In genomic region chr2:70297828-70298227, GRCh38 we compare ENCODE assay signal across 7 cellular contexts. TPM values are rescaled to one million over a fixed set of nuclear protein-coding genes. Genes with fewer than 3 reads are reported as not detected.
DNase-seq lines count a peak whose midpoint lies in the region; ATAC-seq and TF ChIP-seq lines count a peak whose summit lies in the region.
"Not testable (repeated sequence)": the region's sequence is repeated elsewhere in the genome, so short reads cannot be mapped to it uniquely, and the experiment has no call there.

No MANE protein-coding gene starts in this region.

- H3K27ac Mint-ChIP-seq in CD4-positive, alpha-beta T cell; nephron: not testable (repeated sequence)
- peak overlapping the region; percentile 25 for H3K27ac Mint-ChIP-seq in activated CD4-positive, alpha-beta T cell treated with anti-CD3 and anti-CD28 coated beads, Interleukin-2, amount 10 ng/mL, durations not matched to agents 24 days and 14 days
- peak overlapping the region; percentile 32 for H3K27ac Mint-ChIP-seq in activated CD8-positive, alpha-beta T cell treated with anti-CD3 and anti-CD28 coated beads for 36 hours
- H3K27ac Mint-ChIP-seq in activated T-cell treated with anti-CD3 and anti-CD28 coated beads, Interleukin-2, amount 50 U/mL, for 72 hours: peak overlapping the region; percentile 62
- peak overlapping the region; percentile 65 for H3K27ac Mint-ChIP-seq in stimulated activated effector memory CD8-positive, alpha-beta T cell treated with anti-CD3 and anti-CD28 coated beads, Interleukin-12 subunit alpha, Interleukin-12 subunit beta, amount 100 ng/mL, for 72 hours

- H3K4me3 Mint-ChIP-seq in CD4-positive, alpha-beta T cell: peak overlapping the region; percentile 11
- not testable (repeated sequence) for H3K4me3 Mint-ChIP-seq in activated CD4-positive, alpha-beta T cell treated with anti-CD3 and anti-CD28 coated beads, Interleukin-2, amount 10 ng/mL, durations not matched to agents 24 days and 14 days; activated CD8-positive, alpha-beta T cell treated with anti-CD3 and anti-CD28 coated beads for 36 hours; activated T-cell treated with anti-CD3 and anti-CD28 coated beads, Interleukin-2, amount 50 U/mL, for 72 hours; stimulated activated effector memory CD8-positive, alpha-beta T cell treated with anti-CD3 and anti-CD28 coated beads, Interleukin-12 subunit alpha, Interleukin-12 subunit beta, amount 100 ng/mL, for 72 hours
- peak overlapping the region in 2 of 3 experiments; percentile 47 to 50 for H3K4me3 Mint-ChIP-seq in nephron

- H3K4me1 ChIP-seq in Karpas-422 (ENCODE audit: low read length): peaks cover 17% of the 10 kb centered on the region

- not testable (repeated sequence) for H3K4me2 ChIP-seq in Karpas-422 (ENCODE audit: low read depth, low read length, poor library complexity, severe bottlenecking)

- H4K20me1 ChIP-seq in Karpas-422 (ENCODE audit: insufficient read depth, low read depth, low read length): not testable (repeated sequence)

- not testable (repeated sequence) for H3K27me3 ChIP-seq in CD4-positive, alpha-beta T cell (ENCODE audit: control insufficient read depth, insufficient read depth, low read length); Karpas-422 (ENCODE audit: low read length)

- DNase-seq in CD4-positive, alpha-beta T cell; activated CD4-positive, alpha-beta T cell treated with anti-CD3 and anti-CD28 coated beads, Interleukin-2, amount 10 ng/mL, durations not matched to agents 24 days and 14 days; activated CD8-positive, alpha-beta T cell treated with anti-CD3 and anti-CD28 coated beads for 36 hours; activated T-cell treated with anti-CD3 and anti-CD28 coated beads, Interleukin-2, amount 50 U/mL, for 72 hours; stimulated activated effector memory CD8-positive, alpha-beta T cell treated with anti-CD3 and anti-CD28 coated beads, Interleukin-12 subunit alpha, Interleukin-12 subunit beta, amount 100 ng/mL, for 72 hours (ENCODE audit: low spot score in 2 of 2): not testable (repeated sequence)
- peak; percentile 74 for DNase-seq in Karpas-422

- not testable (repeated sequence) for TF ChIP-seq CTCF in CD4-positive, alpha-beta T cell (IDR thresholded peaks at IDR 0.05); activated CD8-positive, alpha-beta T cell treated with anti-CD3 and anti-CD28 coated beads for 36 hours (IDR thresholded peaks at IDR 0.05); nephron (IDR thresholded peaks at IDR 0.05; ENCODE audit: unreplicated experiment in 3 of 3)

- not testable (repeated sequence) for H3K9me3 Mint-ChIP-seq in CD4-positive, alpha-beta T cell; activated CD4-positive, alpha-beta T cell treated with anti-CD3 and anti-CD28 coated beads, Interleukin-2, amount 10 ng/mL, durations not matched to agents 24 days and 14 days; activated CD8-positive, alpha-beta T cell treated with anti-CD3 and anti-CD28 coated beads for 36 hours; activated T-cell treated with anti-CD3 and anti-CD28 coated beads, Interleukin-2, amount 50 U/mL, for 72 hours; nephron; stimulated activated effector memory CD8-positive, alpha-beta T cell treated with anti-CD3 and anti-CD28 coated beads, Interleukin-12 subunit alpha, Interleukin-12 subunit beta, amount 100 ng/mL, for 72 hours

- H3K4me1 Mint-ChIP-seq in CD4-positive, alpha-beta T cell (ENCODE audit: low read depth): peaks cover 25% of the 10 kb centered on the region
- peaks cover 38% of the 10 kb centered on the region for H3K4me1 Mint-ChIP-seq in activated CD4-positive, alpha-beta T cell treated with anti-CD3 and anti-CD28 coated beads, Interleukin-2, amount 10 ng/mL, durations not matched to agents 24 days and 14 days
- peaks cover 34% of the 10 kb centered on the region for H3K4me1 Mint-ChIP-seq in activated CD8-positive, alpha-beta T cell treated with anti-CD3 and anti-CD28 coated beads for 36 hours (ENCODE audit: low read depth)
- H3K4me1 Mint-ChIP-seq in activated T-cell treated with anti-CD3 and anti-CD28 coated beads, Interleukin-2, amount 50 U/mL, for 72 hours (ENCODE audit: low read depth): peaks cover 50% of the 10 kb centered on the region
- peaks cover 14% of the 10 kb centered on the region for H3K4me1 Mint-ChIP-seq in nephron
- H3K4me1 Mint-ChIP-seq in stimulated activated effector memory CD8-positive, alpha-beta T cell treated with anti-CD3 and anti-CD28 coated beads, Interleukin-12 subunit alpha, Interleukin-12 subunit beta, amount 100 ng/mL, for 72 hours: peaks cover 24% of the 10 kb centered on the region

- H3K27me3 Mint-ChIP-seq in CD4-positive, alpha-beta T cell; activated CD4-positive, alpha-beta T cell treated with anti-CD3 and anti-CD28 coated beads, Interleukin-2, amount 10 ng/mL, durations not matched to agents 24 days and 14 days; activated CD8-positive, alpha-beta T cell treated with anti-CD3 and anti-CD28 coated beads for 36 hours; activated T-cell treated with anti-CD3 and anti-CD28 coated beads, Interleukin-2, amount 50 U/mL, for 72 hours (ENCODE audit: low read depth); nephron (ENCODE audit: low read depth): not testable (repeated sequence)

- H3K9me3 ChIP-seq in CD4-positive, alpha-beta T cell (ENCODE audit: control insufficient read depth, low read length); Karpas-422 (ENCODE audit: low read length): not testable (repeated sequence)

- not testable (repeated sequence) for ATAC-seq in CD4-positive, alpha-beta T cell (ENCODE audit: poor library complexity); activated CD8-positive, alpha-beta T cell treated with anti-CD3 and anti-CD28 coated beads for 36 hours; activated T-cell treated with anti-CD3 and anti-CD28 coated beads, Interleukin-2, amount 50 U/mL, for 72 hours (replicated peaks in 1 of 2); stimulated activated effector memory CD8-positive, alpha-beta T cell treated with anti-CD3 and anti-CD28 coated beads, Interleukin-12 subunit alpha, Interleukin-12 subunit beta, amount 100 ng/mL, for 72 hours

- peaks cover 34% of the 10 kb centered on the region for H3K79me2 ChIP-seq in Karpas-422 (ENCODE audit: low read length)

- not testable (repeated sequence) for H3K9me2 ChIP-seq in Karpas-422 (replicated peaks; ENCODE audit: insufficient read depth, low read length)

- POLR2A ChIA-PET in CD4-positive, alpha-beta T cell (lab: Charles Lee): not testable (repeated sequence)
- POLR2A ChIA-PET in activated CD8-positive, alpha-beta T cell treated with anti-CD3 and anti-CD28 coated beads for 36 hours (lab: Charles Lee): interaction anchor here (1.0 kb wide), 1 partner anchor 49 kb away, joined by 3 read pairs; the partner anchor contains the start of gene TIA1

- peaks cover 59% of the 10 kb centered on the region for H3K36me3 Mint-ChIP-seq in CD4-positive, alpha-beta T cell (ENCODE audit: low read depth)
- H3K36me3 Mint-ChIP-seq in activated CD4-positive, alpha-beta T cell treated with anti-CD3 and anti-CD28 coated beads, Interleukin-2, amount 10 ng/mL, durations not matched to agents 24 days and 14 days (ENCODE audit: low read depth): peaks cover 47% of the 10 kb centered on the region
- peaks cover 46% of the 10 kb centered on the region for H3K36me3 Mint-ChIP-seq in activated CD8-positive, alpha-beta T cell treated with anti-CD3 and anti-CD28 coated beads for 36 hours (ENCODE audit: low read depth)
- H3K36me3 Mint-ChIP-seq in activated T-cell treated with anti-CD3 and anti-CD28 coated beads, Interleukin-2, amount 50 U/mL, for 72 hours (ENCODE audit: insufficient read depth in 2 of 2): peaks cover 12 to 14% of the 10 kb centered on the region in 2 donors
- H3K36me3 Mint-ChIP-seq in nephron (ENCODE audit: low read depth): peaks cover 23% of the 10 kb centered on the region
- peaks cover 68% of the 10 kb centered on the region for H3K36me3 Mint-ChIP-seq in stimulated activated effector memory CD8-positive, alpha-beta T cell treated with anti-CD3 and anti-CD28 coated beads, Interleukin-12 subunit alpha, Interleukin-12 subunit beta, amount 100 ng/mL, for 72 hours

- intact Hi-C loops in CD4-positive, alpha-beta T cell (cut with DNase I, micrococcal nuclease): loop anchor here in 1 of 2 experiments (10.0 kb wide), 2 partner anchors 837 to 913 kb away; partner anchors contain the start of genes GFPT1, MCEE and MPHOSPH10
- intact Hi-C loops in activated CD4-positive, alpha-beta T cell treated with anti-CD3 and anti-CD28 coated beads, Interleukin-2, amount 10 ng/mL, durations not matched to agents 24 days and 14 days (cut with micrococcal nuclease); activated CD8-positive, alpha-beta T cell treated with anti-CD3 and anti-CD28 coated beads for 36 hours (cut with micrococcal nuclease): not testable (repeated sequence)

- H3K36me3 ChIP-seq in Karpas-422 (ENCODE audit: insufficient read depth, low read length): peaks cover 28% of the 10 kb centered on the region

- not testable (repeated sequence) for H3K4me3 ChIP-seq in Karpas-422 (ENCODE audit: low read length)

- CTCF ChIA-PET in CD4-positive, alpha-beta T cell (lab: Charles Lee): interaction anchor here (1.4 kb wide), 1 partner anchor 651 kb away, joined by 3 read pairs; no protein-coding TSS in a partner anchor
- CTCF ChIA-PET in activated CD8-positive, alpha-beta T cell treated with anti-CD3 and anti-CD28 coated beads for 36 hours (lab: Charles Lee): not testable (repeated sequence)

- H3K9ac ChIP-seq in Karpas-422 (ENCODE audit: low read length): not testable (repeated sequence)

- H2AFZ ChIP-seq in Karpas-422 (ENCODE audit: low read length): not testable (repeated sequence)

- not testable (repeated sequence) for H3K27ac ChIP-seq in CD4-positive, alpha-beta T cell (ENCODE audit: low read depth, low read length); Karpas-422 (ENCODE audit: low read length)

RNA-seq across cellular contexts. Expression of gene FAM136A, which starts 4.0 kb away (rescaled TPM):
- total RNA-seq in CD4-positive, alpha-beta T cell: 10 to 100 TPM; 30.6 to 31.4 TPM
- 85.9 and 89.4 TPM in 2 replicates for total RNA-seq in Karpas-422 (2014; rRNA removed; shearing (Covaris generic); ENCODE audit: low replicate concordance)
- total RNA-seq in activated CD4-positive, alpha-beta T cell treated with anti-CD3 and anti-CD28 coated beads, Interleukin-2, amount 10 ng/mL, durations not matched to agents 24 days and 14 days: 85.5 and 89.7 TPM in 2 replicates
- total RNA-seq in activated CD8-positive, alpha-beta T cell treated with anti-CD3 and anti-CD28 coated beads for 36 hours: 10 to 100 TPM; 63.0 to 68.9 TPM
- total RNA-seq in activated T-cell treated with anti-CD3 and anti-CD28 coated beads, Interleukin-2, amount 50 U/mL, for 72 hours: 10 to 100 TPM; 60.3 to 62.9 TPM

RNA-seq across cellular contexts. Expression of gene SNRPG, which starts 4.3 kb away (rescaled TPM):
- total RNA-seq in CD4-positive, alpha-beta T cell: 10 to 100 TPM; 74.4 to 76.1 TPM
- total RNA-seq in Karpas-422 (2014; rRNA removed; shearing (Covaris generic); ENCODE audit: low replicate concordance): 215 and 515 TPM in 2 replicates
- 401 and 424 TPM in 2 replicates for total RNA-seq in activated CD4-positive, alpha-beta T cell treated with anti-CD3 and anti-CD28 coated beads, Interleukin-2, amount 10 ng/mL, durations not matched to agents 24 days and 14 days
- 100 to 1,000 TPM; 445 to 463 TPM for total RNA-seq in activated CD8-positive, alpha-beta T cell treated with anti-CD3 and anti-CD28 coated beads for 36 hours
- 100 to 1,000 TPM; 213 to 247 TPM for total RNA-seq in activated T-cell treated with anti-CD3 and anti-CD28 coated beads, Interleukin-2, amount 50 U/mL, for 72 hours

RNA-seq across cellular contexts. Expression of gene PCYOX1, which starts 39.9 kb away (rescaled TPM):
- 1 to 10 TPM; 8.3 to 9.8 TPM for total RNA-seq in CD4-positive, alpha-beta T cell
- 26.8 and 31.9 TPM in 2 replicates for total RNA-seq in Karpas-422 (2014; rRNA removed; shearing (Covaris generic); ENCODE audit: low replicate concordance)
- 12.8 and 16.4 TPM in 2 replicates for total RNA-seq in activated CD4-positive, alpha-beta T cell treated with anti-CD3 and anti-CD28 coated beads, Interleukin-2, amount 10 ng/mL, durations not matched to agents 24 days and 14 days
- 10 to 100 TPM; 10.4 to 11.5 TPM for total RNA-seq in activated CD8-positive, alpha-beta T cell treated with anti-CD3 and anti-CD28 coated beads for 36 hours
- 10 to 100 TPM; 16.7 to 18.5 TPM for total RNA-seq in activated T-cell treated with anti-CD3 and anti-CD28 coated beads, Interleukin-2, amount 50 U/mL, for 72 hours

RNA-seq across cellular contexts. Expression of gene TIA1, which starts 49.4 kb away (rescaled TPM):
- total RNA-seq in CD4-positive, alpha-beta T cell: 10 to 100 TPM; 34.4 to 45.3 TPM
- total RNA-seq in Karpas-422 (2014; rRNA removed; shearing (Covaris generic); ENCODE audit: low replicate concordance): 181 and 192 TPM in 2 replicates
- total RNA-seq in activated CD4-positive, alpha-beta T cell treated with anti-CD3 and anti-CD28 coated beads, Interleukin-2, amount 10 ng/mL, durations not matched to agents 24 days and 14 days: 104 and 105 TPM in 2 replicates
- total RNA-seq in activated CD8-positive, alpha-beta T cell treated with anti-CD3 and anti-CD28 coated beads for 36 hours: 10 to 100 TPM; 81.8 to 93.8 TPM
- 100 to 1,000 TPM; 113 to 119 TPM for total RNA-seq in activated T-cell treated with anti-CD3 and anti-CD28 coated beads, Interleukin-2, amount 50 U/mL, for 72 hours
